In the genomic region with DNA sequence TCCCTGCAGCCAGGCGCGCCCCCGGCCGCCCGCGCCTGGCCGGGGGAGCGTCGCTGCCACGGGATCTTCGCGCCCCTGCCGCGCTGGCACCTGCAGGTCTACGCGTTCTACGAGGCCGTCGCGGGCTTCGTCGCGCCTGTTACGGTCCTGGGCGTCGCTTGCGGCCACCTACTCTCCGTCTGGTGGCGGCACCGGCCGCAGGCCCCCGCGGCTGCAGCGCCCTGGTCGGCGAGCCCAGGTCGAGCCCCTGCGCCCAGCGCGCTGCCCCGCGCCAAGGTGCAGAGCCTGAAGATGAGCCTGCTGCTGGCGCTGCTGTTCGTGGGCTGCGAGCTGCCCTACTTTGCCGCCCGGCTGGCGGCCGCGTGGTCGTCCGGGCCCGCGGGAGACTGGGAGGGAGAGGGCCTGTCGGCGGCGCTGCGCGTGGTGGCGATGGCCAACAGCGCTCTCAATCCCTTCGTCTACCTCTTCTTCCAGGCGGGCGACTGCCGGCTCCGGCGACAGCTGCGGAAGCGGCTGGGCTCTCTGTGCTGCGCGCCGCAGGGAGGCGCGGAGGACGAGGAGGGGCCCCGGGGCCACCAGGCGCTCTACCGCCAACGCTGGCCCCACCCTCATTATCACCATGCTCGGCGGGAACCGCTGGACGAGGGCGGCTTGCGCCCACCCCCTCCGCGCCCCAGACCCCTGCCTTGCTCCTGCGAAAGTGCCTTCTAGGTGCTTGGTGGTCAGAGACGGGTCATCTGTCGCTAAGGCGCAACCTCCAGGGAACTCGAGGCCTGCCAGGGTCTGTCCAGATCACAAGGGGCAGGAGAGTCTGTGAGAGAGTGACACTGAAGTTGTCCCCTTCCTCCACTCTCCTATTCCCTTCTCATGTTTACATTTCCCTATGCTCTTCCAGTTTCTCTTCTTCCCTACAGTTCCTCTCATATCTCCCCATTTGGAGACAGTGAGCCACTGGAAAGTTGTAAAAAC, we compare ENCODE assay signal across 8 cellular contexts. TPM values are rescaled to one million over a fixed set of nuclear protein-coding genes. Genes with fewer than 3 reads are reported as not detected.
DNase-seq lines count a peak whose midpoint lies in the region; ATAC-seq and TF ChIP-seq lines count a peak whose summit lies in the region.

No MANE protein-coding gene starts in this region.

- H3K27ac ChIP-seq in KOPT-K1 (ENCODE audit: low read depth, low read length, poor library complexity, severe bottlenecking) (peak overlapping the region; percentile 57), ectodermal cell (ENCODE audit: insufficient read depth, low read depth, low read length, poor library complexity, severe bottlenecking) (no peak overlapping the region), mucosa of rectum (ENCODE audit: low read depth in 2 of 2, low read length in 2 of 2) (peak overlapping the region; percentile 11 to 57), stomach (peak overlapping the region; percentile 77 to 87 (median 84))

- ATAC-seq in GM21529 (IDR thresholded peaks at IDR 0.05; ENCODE audit: unreplicated experiment) = peak; percentile 45

- peaks cover 71% of the 10 kb centered on the region for H3K27me3 ChIP-seq in ectodermal cell (ENCODE audit: control insufficient read depth, insufficient read depth, low read length, poor library complexity, severe bottlenecking)
- no peaks in the 10 kb centered on the region for H3K27me3 ChIP-seq in mucosa of rectum (ENCODE audit: control insufficient read depth in 2 of 2, insufficient read depth in 2 of 2, low read length in 2 of 2)
- peaks cover 0 to 19% (median 3%) of the 10 kb centered on the region in 3 donors for H3K27me3 ChIP-seq in stomach

- H3K4me3 ChIP-seq in ectodermal cell (ENCODE audit: insufficient read depth, low read depth, low read length) (peak overlapping the region; percentile 46), mucosa of rectum (ENCODE audit: low read length in 2 of 2) (peak overlapping the region; percentile 66 to 68), stomach (peak overlapping the region; percentile 56 to 87 (median 71))

- peak overlapping the region in 1 of 2 donors; percentile 58 for H3K9ac ChIP-seq in mucosa of rectum (ENCODE audit: low read depth in 1 of 2, low read length in 2 of 2)

- DNase-seq in ELR (ENCODE audit: low read depth) (peak; percentile 33), stomach (peak; percentile 49), mucosa of gallbladder (ENCODE audit: low spot score) (no peak)
- DNase-seq in activated CD4-positive, alpha-beta T cell treated with anti-CD3 and anti-CD28 coated beads for 48 hours = peak; percentile 58

- H3K36me3 ChIP-seq in KOPT-K1 (ENCODE audit: insufficient read depth, low read length) (no peaks in the 10 kb centered on the region), ectodermal cell (ENCODE audit: control insufficient read depth, insufficient read depth, low read length) (no peaks in the 10 kb centered on the region), mucosa of rectum (ENCODE audit: control insufficient read depth in 2 of 2, insufficient read depth in 2 of 2, low read length in 2 of 2) (no peaks in the 10 kb centered on the region), stomach (no peaks in the 10 kb centered on the region)

- WGBS in ectodermal cell, 2 experiments = 1% methylated on average over 92 of the region's 92 CpGs
- WGBS in stomach, 5 donors = 2 to 12% (median 3%) methylated on average over 10 to 92 of the region's 92 CpGs

- H3K4me1 ChIP-seq in ectodermal cell (ENCODE audit: control insufficient read depth, insufficient read depth, low read length) (no peaks in the 10 kb centered on the region), mucosa of rectum (ENCODE audit: control insufficient read depth in 2 of 2, insufficient read depth in 2 of 2, low read length in 2 of 2) (peaks cover 7 to 13% of the 10 kb centered on the region in 2 donors), stomach (peaks cover 30 to 35% (median 33%) of the 10 kb centered on the region in 4 donors)

- TF ChIP-seq POLR2A in stomach (IDR thresholded peaks at IDR 0.05) = no peak

- H3K9me3 ChIP-seq in KOPT-K1 (ENCODE audit: insufficient read depth, low read length, poor library complexity, severe bottlenecking) (no peaks in the 10 kb centered on the region), ectodermal cell (ENCODE audit: control insufficient read depth, low read length) (no peaks in the 10 kb centered on the region), mucosa of rectum (ENCODE audit: control insufficient read depth in 2 of 2, low read length in 2 of 2) (no peaks in the 10 kb centered on the region), stomach (no peaks in the 10 kb centered on the region)

- intact Hi-C loops in stomach (cut with DNase I; ENCODE audit: low total_unique reads) = no loop called here

- no peak for TF ChIP-seq CTCF in stomach (IDR thresholded peaks at IDR 0.05)

- no peak for TF ChIP-seq EP300 in stomach (IDR thresholded peaks at IDR 0.05)

RNA-seq across cellular contexts. Expression of gene GPR150, which starts 1.3 kb away (rescaled TPM):
- not detected for polyA plus RNA-seq in ectodermal cell (2013, experiment 1 of 4)
- polyA plus RNA-seq in ectodermal cell (2013, experiment 2 of 4) = not detected
- not detected for polyA plus RNA-seq in ectodermal cell (2013, experiment 3 of 4)
- not detected for polyA plus RNA-seq in ectodermal cell (2013, experiment 4 of 4)
- total RNA-seq in stomach (under 1 TPM in 2 of 5 donors, not detected in 3; 0.18 to 0.89 TPM), mucosa of gallbladder (not detected)
- polyA plus RNA-seq in stomach = 1 to 10 TPM in 1 of 3 donors, under 1 TPM in 2; 0.44 to 1.0 (median 0.76) TPM

RNA-seq across cellular contexts. Expression of gene RFESD, which starts 25.4 kb away (rescaled TPM):
- polyA plus RNA-seq in ectodermal cell (2013, experiment 1 of 4) = 4.2 TPM
- polyA plus RNA-seq in ectodermal cell (2013, experiment 2 of 4) = 2.8 TPM
- polyA plus RNA-seq in ectodermal cell (2013, experiment 3 of 4) = 3.0 TPM
- polyA plus RNA-seq in ectodermal cell (2013, experiment 4 of 4) = 2.7 TPM
- total RNA-seq in stomach = 1 to 10 TPM in 1 of 5 donors, not detected in 4; 2.0 TPM
- polyA plus RNA-seq in stomach = 1 to 10 TPM; 1.7 to 3.2 (median 2.0) TPM
- 1.3 TPM for total RNA-seq in mucosa of gallbladder
